Comparison of ENCODE assay signal across 24 cellular contexts in the genomic region with DNA sequence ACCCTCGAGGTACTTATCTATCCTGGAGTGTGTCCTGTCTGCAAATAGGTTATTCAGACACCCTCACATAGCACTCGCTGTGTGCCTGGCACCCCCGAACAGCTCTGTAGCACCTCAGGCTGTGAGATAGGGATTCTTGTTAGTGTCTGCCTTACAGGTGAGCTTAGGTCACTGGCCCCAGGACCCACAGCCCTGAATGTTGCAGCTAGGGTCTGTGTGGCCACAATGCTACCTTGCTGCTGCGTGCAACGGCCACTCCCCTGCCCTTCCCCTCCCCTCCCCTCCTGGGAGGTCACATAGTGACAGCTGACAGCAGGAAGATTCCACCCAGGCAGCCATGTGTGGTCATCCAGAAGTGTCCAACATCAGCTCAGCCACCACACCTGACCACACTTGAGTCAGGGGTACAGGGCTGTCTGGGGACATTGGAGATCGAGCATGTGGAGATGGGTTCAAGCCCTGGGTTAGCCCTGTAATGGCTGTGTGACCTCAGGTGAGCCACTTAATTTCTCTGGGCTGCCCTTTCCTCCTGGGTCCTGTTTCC.
DNase-seq lines count a peak whose midpoint lies in the region; ATAC-seq and TF ChIP-seq lines count a peak whose summit lies in the region.
"Had no signal": no experiment of that assay in that cellular context is flagged by ENCODE, and none has a peak within 500 bp of the region (broad histone marks: within the 10 kb centered on the region; RNA-seq: fewer than 3 reads in every experiment).

No MANE protein-coding gene starts in this region.

- H3K4me3 ChIP-seq in osteoblast (ENCODE audit: insufficient read depth, low read length), result no peak overlapping the region
- H3K4me3 ChIP-seq: GM23338, K562 had no signal

- WGBS in H9 (ENCODE audit: extremely low coverage, insufficient read length, low lambda C conversion rate), result no CpG with 5 or more reads among the region's 6 CpGs

- H3K36me3 Mint-ChIP-seq in H9 (ENCODE audit: insufficient read depth in 1 of 3, low read depth in 3 of 3), result no peaks in the 10 kb centered on the region
- H3K36me3 Mint-ChIP-seq: CD4-positive, alpha-beta memory T cell had no signal

- no peak overlapping the region for H4K91ac ChIP-seq in H9 (ENCODE audit: insufficient read length, low read depth, low read length)

- H3K36me3 ChIP-seq in osteoblast (ENCODE audit: insufficient read depth, low read length), result no peaks in the 10 kb centered on the region

- H3K4me2 ChIP-seq in H9 (ENCODE audit: insufficient read depth, insufficient read length, low read length) (no peak overlapping the region), osteoblast (ENCODE audit: insufficient read depth, low read length) (no peak overlapping the region)
- H3K4me2 ChIP-seq: GM23338 had no signal

- no peaks in the 10 kb centered on the region for H3K79me1 ChIP-seq in H9 (ENCODE audit: insufficient read depth, low read depth, low read length, poor library complexity, severe bottlenecking)

- no peak overlapping the region for H3K23ac ChIP-seq in H9 (ENCODE audit: insufficient read length, low read depth, low read length)

- H4K5ac ChIP-seq in H9 (ENCODE audit: insufficient read length, low read depth, low read length), result no peak overlapping the region

- H3K27me3 ChIP-seq in H9 (ENCODE audit: insufficient read depth, low read length) (no peaks in the 10 kb centered on the region; the same call in 1 of the 2 replicates), osteoblast (ENCODE audit: insufficient read depth, low read length) (no peaks in the 10 kb centered on the region)

- no peak overlapping the region for H3K4ac ChIP-seq in H9 (ENCODE audit: low read depth, low read length)

- no peak overlapping the region for H3K56ac ChIP-seq in H9 (ENCODE audit: insufficient read length, low read depth, low read length)

- no peak overlapping the region for H4K8ac ChIP-seq in H9 (replicated peaks; ENCODE audit: insufficient read length, low read depth, low read length)

- no peak overlapping the region for H3K4me3 Mint-ChIP-seq in H9
- H3K4me3 Mint-ChIP-seq: CD4-positive, alpha-beta memory T cell; GM23338 had no signal

- H2BK120ac ChIP-seq in H9 (ENCODE audit: low read depth, low read length, poor library complexity, severe bottlenecking), result no peak overlapping the region

- no peak overlapping the region for H3T11ph ChIP-seq in H9 (ENCODE audit: low read length)

- peaks cover 17% of the 10 kb centered on the region for H3K27me3 Mint-ChIP-seq in H9 (ENCODE audit: low read depth)

- no peak overlapping the region for H2BK5ac ChIP-seq in H9 (ENCODE audit: insufficient read length, low read length)

- H3K9me3 Mint-ChIP-seq in H9, result no peaks in the 10 kb centered on the region
- H3K9me3 Mint-ChIP-seq: CD4-positive, alpha-beta memory T cell; GM23338 had no signal

- no peak overlapping the region for H2AK5ac ChIP-seq in H9 (ENCODE audit: insufficient read length, low read length)

- H3K23me2 ChIP-seq in H9 (ENCODE audit: insufficient read length, low read depth, low read length, poor library complexity, severe bottlenecking), result no peaks in the 10 kb centered on the region

- TF ChIP-seq CTCF in H9 (conservative IDR thresholded peaks at IDR 0.05) (no peak), osteoblast (IDR thresholded peaks at IDR 0.05; ENCODE audit: extremely low read depth, low read depth, low read length) (no peak)

- no peak overlapping the region for H2BK15ac ChIP-seq in H9 (ENCODE audit: low read depth, low read length)

- H3K9ac ChIP-seq in H9 (ENCODE audit: extremely low read depth, insufficient read length, low read length), result no peak overlapping the region

- peaks cover 16 to 33% of the 10 kb centered on the region in 2 experiments for H3K4me1 Mint-ChIP-seq in H9
- H3K4me1 Mint-ChIP-seq: CD4-positive, alpha-beta memory T cell had no signal

- no peak overlapping the region for H3K14ac ChIP-seq in H9 (ENCODE audit: insufficient read depth, low read length)

- no peak overlapping the region for H3K18ac ChIP-seq in H9 (ENCODE audit: insufficient read length, low read depth, low read length)

- H2AFZ ChIP-seq in H9 (ENCODE audit: low read length), result no peak overlapping the region
- H2AFZ ChIP-seq in osteoblast (ENCODE audit: low read length), result no peak overlapping the region

- H2BK12ac ChIP-seq in H9 (ENCODE audit: insufficient read length, low read depth, low read length), result no peak overlapping the region

- DNase-seq in H9, result peak; percentile 10
- DNase-seq in ecto neural progenitor cell (ENCODE audit: low spot score), result peak; percentile 25
- peak; percentile 12 for DNase-seq in left lobe of liver (ENCODE audit: low spot score)
- DNase-seq in osteoblast (ENCODE audit: insufficient read length, low spot score, missing footprints), result peak; percentile 8
- no peak for DNase-seq in NCI-H82 (lab: John Stamatoyannopoulos, UW)
- DNase-seq: C1 segment of cervical spinal cord; CD4-positive, alpha-beta memory T cell; COR-L47; DMS53; HCEC 1CT; Kasumi-1; NCI-H1092 treated with DMSO at 0.1 percent for 48 hours; NCI-H1436; NCI-H187; NCI-H2081 treated with DMSO at 0.1 percent for 48 hours; NCI-H2171 treated with DMSO at 0.1 percent for 48 hours; NCI-H345; NCI-H510A treated with DMSO at 0.1 percent for 48 hours; NCI-H748 treated with DMSO at 0.1 percent for 48 hours; SIG-M5 had no signal

- H2BK20ac ChIP-seq in H9 (ENCODE audit: low read depth, low read length, poor library complexity, severe bottlenecking), result no peak overlapping the region

- no peaks in the 10 kb centered on the region for H4K20me1 ChIP-seq in H9 (ENCODE audit: control insufficient read depth, insufficient read depth, insufficient read length)
- no peaks in the 10 kb centered on the region for H4K20me1 ChIP-seq in osteoblast (ENCODE audit: insufficient read depth, low read length)

- no peak overlapping the region for H3K27ac ChIP-seq in H9 (ENCODE audit: insufficient read length, low read depth, low read length)
- H3K27ac ChIP-seq in osteoblast (ENCODE audit: low read depth, low read length), result no peak overlapping the region

- no peak for ATAC-seq in left lobe of liver
- no peak for ATAC-seq in GM19023 (IDR thresholded peaks at IDR 0.05; ENCODE audit: unreplicated experiment)
- no peak for ATAC-seq in HG03457 (IDR thresholded peaks at IDR 0.05; ENCODE audit: unreplicated experiment)
- ATAC-seq: GM23338, K562 had no signal

- H3K79me2 ChIP-seq in H9 (ENCODE audit: insufficient read depth, low read length) (no peaks in the 10 kb centered on the region), osteoblast (ENCODE audit: insufficient read depth, low read length) (no peaks in the 10 kb centered on the region)

- no peaks in the 10 kb centered on the region; the same call in 1 of the 2 replicates for H3K4me1 ChIP-seq in H9 (ENCODE audit: insufficient read depth, low read length)
- no peaks in the 10 kb centered on the region for H3K4me1 ChIP-seq in osteoblast (ENCODE audit: insufficient read depth, low read length)

- H3K9me3 ChIP-seq in H9 (ENCODE audit: control insufficient read depth, low read depth, low read length) (no peaks in the 10 kb centered on the region), osteoblast (ENCODE audit: low read depth, low read length) (no peaks in the 10 kb centered on the region)

- no peak overlapping the region for H3K27ac Mint-ChIP-seq in H9
- H3K27ac Mint-ChIP-seq: CD4-positive, alpha-beta memory T cell; GM23338 had no signal
